Comparison of ENCODE assay signal across 1 cellular context in genomic region chr10:13896146-13896545, GRCh38.
TF ChIP-seq lines count a peak whose summit lies in the region.
"Not testable (repeated sequence)": the region's sequence is repeated elsewhere in the genome, so short reads cannot be mapped to it uniquely, and the experiment has no call there.

No MANE protein-coding gene starts in this region.

- POLR2A ChIA-PET in HEK293 (lab: Yijun Ruan, JAX) = not testable (repeated sequence)

- not testable (repeated sequence) for H3K4me3 ChIP-seq in HEK293 (ENCODE audit: low read depth, low read length)

- TF ChIP-seq CTCF in HEK293 (tag by site-specific recombination; IDR thresholded peaks at IDR 0.05) = not testable (repeated sequence)

- not testable (repeated sequence) for H3K27ac ChIP-seq in HEK293 (ENCODE audit: extremely low read depth, low read depth, low read length)

- H3K4me1 ChIP-seq in HEK293 (ENCODE audit: control insufficient read depth, insufficient read depth, low read length) = not testable (repeated sequence)

- H3K9me3 ChIP-seq in HEK293 (ENCODE audit: control insufficient read depth, insufficient read depth, low read depth, low read length) = not testable (repeated sequence)

- CTCF ChIA-PET in HEK293 (lab: Yijun Ruan, JAX) = not testable (repeated sequence)

- not testable (repeated sequence) for H3K36me3 ChIP-seq in HEK293 (ENCODE audit: control insufficient read depth in 2 of 2, insufficient read depth in 1 of 2, low read length in 2 of 2)

TF ChIP-seq in HEK293, 187 proteins besides CTCF, POLR2A, EP300 and RAD21:
- TF ChIP-seq ZNF146 (tag by site-specific recombination; IDR thresholded peaks at IDR 0.05) (peak; percentile 68), ZNF580 (tag by site-specific recombination; IDR thresholded peaks at IDR 0.05) (peak; percentile 68; the same call in 1 of the 2 replicates)
